Comparison of ENCODE assay signal across 9 cellular contexts in genomic region chr11:27319065-27319464, GRCh38. TPM values are rescaled to one million over a fixed set of nuclear protein-coding genes. Genes with fewer than 3 reads are reported as not detected.
DNase-seq lines count a peak whose midpoint lies in the region; ATAC-seq and TF ChIP-seq lines count a peak whose summit lies in the region.
"Had no signal": no experiment of that assay in that cellular context is flagged by ENCODE, and none has a peak within 500 bp of the region (broad histone marks: within the 10 kb centered on the region; RNA-seq: fewer than 3 reads in every experiment).

No MANE protein-coding gene starts in this region.

- no peak overlapping the region for H3K27ac ChIP-seq in gastroesophageal sphincter
- no peak overlapping the region for H3K27ac ChIP-seq in hepatocyte
- H3K27ac ChIP-seq: HL-60 had no signal

- no peak overlapping the region for H2AFZ ChIP-seq in hepatocyte

- no peak overlapping the region for H3K4me3 ChIP-seq in gastroesophageal sphincter
- H3K4me3 ChIP-seq in hepatocyte: no peak overlapping the region

- H3K4me2 ChIP-seq in hepatocyte: no peak overlapping the region

- no peak for TF ChIP-seq POLR2A in gastroesophageal sphincter (IDR thresholded peaks at IDR 0.05)

- no peaks in the 10 kb centered on the region for H3K9me2 ChIP-seq in hepatocyte (replicated peaks; ENCODE audit: insufficient read depth)

- 52 to 68% methylated on average over 2 of the region's 2 CpGs for WGBS in gastroesophageal sphincter (ENCODE audit: low coverage in 1 of 2), 2 donors
- WGBS in hepatocyte (ENCODE audit: low lambda C conversion rate, missing lambda C conversion rate): 53% methylated on average over 2 of the region's 2 CpGs

- H4K20me1 ChIP-seq in hepatocyte (ENCODE audit: insufficient read depth, poor library complexity, severe bottlenecking): no peaks in the 10 kb centered on the region

- ATAC-seq in GM19463 (IDR thresholded peaks at IDR 0.05; ENCODE audit: unreplicated experiment): peak; percentile 99
- ATAC-seq in HG03175 (IDR thresholded peaks at IDR 0.05; ENCODE audit: unreplicated experiment): peak; percentile 98
- peak; percentile 57 for ATAC-seq in esophagus mucosa
- no peak for ATAC-seq in gastroesophageal sphincter

- DNase-seq in GM10248 (ENCODE audit: extremely low spot score): peak; percentile 71
- DNase-seq in activated gamma-delta T cell (lab: John Stamatoyannopoulos, UW): no peak
- DNase-seq in hepatocyte (ENCODE audit: low spot score): no peak
- no peak for DNase-seq in SW 1271 (lab: John Stamatoyannopoulos, UW)

- no peak for TF ChIP-seq EP300 in gastroesophageal sphincter (IDR thresholded peaks at IDR 0.05)

- TF ChIP-seq CTCF in GM10248 (IDR thresholded peaks at IDR 0.05; ENCODE audit: control extremely low read depth, extremely low read depth, low read depth, missing control alignments) (no peak), gastroesophageal sphincter (IDR thresholded peaks at IDR 0.05) (no peak), hepatocyte (IDR thresholded peaks at IDR 0.05; ENCODE audit: poor library complexity) (no peak)

- CTCF ChIA-PET in GM10248 (lab: Yijun Ruan, JAX): interaction anchor here (1.1 kb wide), 1 partner anchor 23 kb away, joined by 5 read pairs; no protein-coding TSS in a partner anchor

- no peaks in the 10 kb centered on the region for H3K79me2 ChIP-seq in hepatocyte

- H3K27me3 ChIP-seq in gastroesophageal sphincter (no peaks in the 10 kb centered on the region), hepatocyte (no peaks in the 10 kb centered on the region)

- H3K9me3 ChIP-seq in gastroesophageal sphincter (no peaks in the 10 kb centered on the region), hepatocyte (ENCODE audit: low read depth) (no peaks in the 10 kb centered on the region)

- H3K36me3 ChIP-seq in gastroesophageal sphincter (no peaks in the 10 kb centered on the region), hepatocyte (replicated peaks; ENCODE audit: insufficient read depth, low read depth) (no peaks in the 10 kb centered on the region)

- H3K4me1 ChIP-seq in gastroesophageal sphincter (no peaks in the 10 kb centered on the region), hepatocyte (ENCODE audit: insufficient read depth) (no peaks in the 10 kb centered on the region)

- POLR2A ChIA-PET in GM10248 (lab: Yijun Ruan, JAX): no interaction called here

RNA-seq across cellular contexts. Expression of gene CCDC34, which starts 44.0 kb away (rescaled TPM):
- total RNA-seq in esophagus mucosa: 10.2 TPM
- total RNA-seq in gastroesophageal sphincter: 1 to 10 TPM in 3 of 4 donors, under 1 TPM in 1; 0.78 to 1.3 (median 1.1) TPM
- 6.8 and 7.5 TPM in 2 replicates for total RNA-seq in hepatocyte
- polyA plus RNA-seq in hepatocyte: 4.6 and 6.0 TPM in 2 replicates
